8 cellular contexts compared by ENCODE assay signal in genomic region chr19:43809762-43810696, GRCh38. TPM values are rescaled to one million over a fixed set of nuclear protein-coding genes. Genes with fewer than 3 reads are reported as not detected.
DNase-seq lines count a peak whose midpoint lies in the region; ATAC-seq, FAIRE-seq and TF ChIP-seq lines count a peak whose summit lies in the region.

No MANE protein-coding gene starts in this region.

- H3K27ac Mint-ChIP-seq in mesothelial cell of epicardium: no peak overlapping the region

- H3K4me3 ChIP-seq in DND-41 (ENCODE audit: low read depth in 1 of 2, low read length in 2 of 2) (no peak overlapping the region), PC-3 (ENCODE audit: low read length) (no peak overlapping the region), MG63 (no peak overlapping the region)

- no peaks in the 10 kb centered on the region for H3K79me2 ChIP-seq in DND-41 (ENCODE audit: insufficient read depth, low read length)
- no peaks in the 10 kb centered on the region for H3K79me2 ChIP-seq in PC-3 (ENCODE audit: low read length)

- no peak for DNase-seq in DND-41
- DNase-seq in HuH-7.5 (ENCODE audit: low spot score): peak; percentile 19
- DNase-seq in PC-3: peak; percentile 75
- no peak for DNase-seq in mesothelial cell of epicardium (ENCODE audit: low spot score in 2 of 2, unreplicated experiment in 2 of 2)
- DNase-seq in MG63: no peak
- DNase-seq in T1000 (lab: John Stamatoyannopoulos, UW): no peak

- H3K4me1 ChIP-seq in DND-41 (ENCODE audit: insufficient read depth, low read length): no peaks in the 10 kb centered on the region
- no peaks in the 10 kb centered on the region; the same call in 1 of the 2 replicates for H3K4me1 ChIP-seq in PC-3 (ENCODE audit: insufficient read depth, low read length)

- H2AFZ ChIP-seq in DND-41 (ENCODE audit: low read depth, low read length): no peak overlapping the region
- H2AFZ ChIP-seq in PC-3 (ENCODE audit: low read length): peak overlapping the region; percentile 22

- no peaks in the 10 kb centered on the region for H3K9me3 ChIP-seq in DND-41 (ENCODE audit: insufficient read depth, low read length, severe bottlenecking)
- no peaks in the 10 kb centered on the region for H3K9me3 ChIP-seq in PC-3 (ENCODE audit: low read length)
- H3K9me3 ChIP-seq in MG63: no peaks in the 10 kb centered on the region

- BruUV-seq in PC-3 (replicated peaks; lab: Mats Ljungman, UMichigan): no TSS peak

- no peak overlapping the region for H3K27ac ChIP-seq in DND-41 (ENCODE audit: low read length)
- H3K27ac ChIP-seq in PC-3 (ENCODE audit: low read length): no peak overlapping the region

- intact Hi-C loops in PC-3 (cut with micrococcal nuclease): loop anchor here (2.0 kb wide), 1 partner anchor 65 kb away; no protein-coding TSS in a partner anchor

- H3K9me3 Mint-ChIP-seq in mesothelial cell of epicardium: no peaks in the 10 kb centered on the region

- H3K4me2 ChIP-seq in DND-41 (ENCODE audit: insufficient read depth, low read length) (no peak overlapping the region), PC-3 (ENCODE audit: low read length) (peak overlapping the region; percentile 5; the same call in 1 of the 2 replicates)

- no peaks in the 10 kb centered on the region for H3K27me3 ChIP-seq in DND-41 (ENCODE audit: insufficient read depth, low read length, poor library complexity)
- H3K27me3 ChIP-seq in PC-3 (ENCODE audit: low read length): no peaks in the 10 kb centered on the region
- peaks cover 3% of the 10 kb centered on the region for H3K27me3 ChIP-seq in MG63

- H3K36me3 ChIP-seq in DND-41 (ENCODE audit: insufficient read depth, low read length) (no peaks in the 10 kb centered on the region), PC-3 (ENCODE audit: low read depth, low read length) (no peaks in the 10 kb centered on the region), MG63 (no peaks in the 10 kb centered on the region)

- H3K27me3 Mint-ChIP-seq in mesothelial cell of epicardium (ENCODE audit: low read depth): peaks cover 53% of the 10 kb centered on the region

- POLR2A ChIA-PET in PC-3 (lab: Charles Lee; ENCODE audit: unreplicated experiment): interaction anchor here (0.6 kb wide), 1 partner anchor 306 kb away, joined by 3 read pairs; no protein-coding TSS in a partner anchor

- no peaks in the 10 kb centered on the region for H3K4me1 Mint-ChIP-seq in mesothelial cell of epicardium

- H3K9ac ChIP-seq in DND-41 (ENCODE audit: low read depth, low read length) (no peak overlapping the region), PC-3 (ENCODE audit: low read length) (no peak overlapping the region)

- H3K4me3 Mint-ChIP-seq in mesothelial cell of epicardium: no peak overlapping the region

- H3F3A ChIP-seq in PC-3 (ENCODE audit: low read length, unreplicated experiment): no peaks in the 10 kb centered on the region

- no peaks in the 10 kb centered on the region for H3K36me3 Mint-ChIP-seq in mesothelial cell of epicardium

- H4K20me1 ChIP-seq in DND-41 (ENCODE audit: insufficient read depth, low read length) (no peaks in the 10 kb centered on the region), PC-3 (ENCODE audit: low read length) (no peaks in the 10 kb centered on the region)

- CTCF ChIA-PET in PC-3 (lab: Charles Lee): interaction anchor here (0.5 to 1.1 kb wide), 10 partner anchors 25 to 191 kb away, joined by 3 to 11 read pairs (median 4); partner anchors contain the start of gene PLAUR

- ATAC-seq in DND-41 (ENCODE audit: insufficient read depth, low read depth): peak; percentile 74
- peak; percentile 70 for ATAC-seq in PC-3
- no peak for ATAC-seq in GM18870 (IDR thresholded peaks at IDR 0.05; ENCODE audit: unreplicated experiment)

- peak; percentile 92 for FAIRE-seq in colon (lab: Jason Lieb, UNC)

- TF ChIP-seq CTCF in DND-41 (IDR thresholded peaks at IDR 0.05; ENCODE audit: borderline replicate concordance, extremely low read depth, low read length, poor library complexity, severe bottlenecking) (peak; percentile 82), PC-3 (conservative IDR thresholded peaks at IDR 0.05; ENCODE audit: low read depth, low read length) (peak; percentile 68), mesothelial cell of epicardium (IDR thresholded peaks at IDR 0.05; ENCODE audit: unreplicated experiment) (peak; percentile 49)

- H3K9me2 ChIP-seq in PC-3 (replicated peaks; ENCODE audit: low read length): no peaks in the 10 kb centered on the region

RNA-seq across cellular contexts. Expression of gene LYPD5, which starts 7.8 kb away (rescaled TPM):
- total RNA-seq in PC-3 (2014; rRNA removed) (0.35 and 6.8 TPM in 2 replicates), mesothelial cell of epicardium (0.27 to 0.57 TPM (median 0.33 TPM) in 3 replicates)
- not detected in 2 replicates for total RNA-seq in MG63 (2014; rRNA removed; shearing (Covaris generic); ENCODE audit: low replicate concordance)

RNA-seq across cellular contexts. Expression of gene ZNF283, which starts 17.1 kb away (rescaled TPM):
- total RNA-seq in PC-3 (2014; rRNA removed): 3.0 and 4.0 TPM in 2 replicates
- 19.1 to 20.8 TPM (median 20.4 TPM) in 3 replicates for total RNA-seq in mesothelial cell of epicardium
- total RNA-seq in MG63 (2014; rRNA removed; shearing (Covaris generic); ENCODE audit: low replicate concordance): 5.4 and 9.0 TPM in 2 replicates

RNA-seq across cellular contexts. Expression of gene KCNN4, which starts 29.3 kb away (rescaled TPM):
- total RNA-seq in PC-3 (2014; rRNA removed) (45.7 and 57.7 TPM in 2 replicates), mesothelial cell of epicardium (5.4 to 6.4 TPM (median 6.1 TPM) in 3 replicates)
- 5.0 and 6.1 TPM in 2 replicates for total RNA-seq in MG63 (2014; rRNA removed; shearing (Covaris generic); ENCODE audit: low replicate concordance)

RNA-seq across cellular contexts. Expression of gene SMG9, which starts 55.3 kb away (rescaled TPM):
- total RNA-seq in PC-3 (2014; rRNA removed) (48.8 and 49.1 TPM in 2 replicates), mesothelial cell of epicardium (65.8 to 75.7 TPM (median 73.2 TPM) in 3 replicates)
- total RNA-seq in MG63 (2014; rRNA removed; shearing (Covaris generic); ENCODE audit: low replicate concordance): 40.8 and 58.6 TPM in 2 replicates

Comparison
In these comparisons a context has a peak if more than half of its experiments do, and no peak if none do; other contexts are left out.
1. DNase-seq: peak in HuH-7.5 (single experiment) and PC-3 (single experiment); none in DND-41 (single experiment), mesothelial cell of epicardium (0 of 2), MG63 (single experiment) and T1000 (single experiment).
2. Peak in every context shown above with its lines, with median percentiles within 50 percentile points of each other: CTCF ChIP-seq.